Comparison of ENCODE assay signal across 13 cellular contexts in genomic region chr4:186621959-186622553, GRCh38.
DNase-seq lines count a peak whose midpoint lies in the region; ATAC-seq and TF ChIP-seq lines count a peak whose summit lies in the region.
"Had no signal": no experiment of that assay in that cellular context is flagged by ENCODE, and none has a peak within 500 bp of the region (broad histone marks: within the 10 kb centered on the region; RNA-seq: fewer than 3 reads in every experiment).

No MANE protein-coding gene starts in this region.

- ATAC-seq in left ventricle myocardium superior (peak; percentile 38), GM19452 (IDR thresholded peaks at IDR 0.05; ENCODE audit: unreplicated experiment) (no peak), HG02840 (IDR thresholded peaks at IDR 0.05; ENCODE audit: low FRiP score, unreplicated experiment) (no peak)
- ATAC-seq: GM23338 had no signal

- peaks cover 7% of the 10 kb centered on the region for H3K4me1 ChIP-seq in suprapubic skin
- H3K4me1 ChIP-seq: esophagus squamous epithelium had no signal

- DNase-seq in A172 (ENCODE audit: low spot score) = peak; percentile 86
- peak; percentile 77 for DNase-seq in GM04504 (ENCODE audit: low read depth)
- DNase-seq in amniotic stem cell (lab: John Stamatoyannopoulos, UW) = peak; percentile 81
- DNase-seq in left ventricle myocardium superior = no peak
- DNase-seq in suprapubic skin (ENCODE audit: low spot score in 2 of 2) = no peak
- no peak for DNase-seq in GF-D8 (lab: John Stamatoyannopoulos, UW)
- DNase-seq: activated CD8-positive, alpha-beta memory T cell treated with anti-CD3 and anti-CD28 coated beads, Interleukin-2, amount 50 U/mL, for 48 hours; C1 segment of cervical spinal cord; esophagus squamous epithelium; stimulated activated CD4-positive, alpha-beta T cell treated with anti-CD3 and anti-CD28 coated beads, Interleukin-4, amount 100 ng/mL, for 4 hours had no signal

- H3K4me3 ChIP-seq in suprapubic skin = no peak overlapping the region
- H3K4me3 ChIP-seq: esophagus squamous epithelium, GM23338 had no signal

- H3K9me3 ChIP-seq in suprapubic skin = no peaks in the 10 kb centered on the region
- H3K9me3 ChIP-seq: esophagus squamous epithelium had no signal

- no peaks in the 10 kb centered on the region for H3K27me3 ChIP-seq in suprapubic skin
- H3K27me3 ChIP-seq: esophagus squamous epithelium had no signal

- no peak for TF ChIP-seq EP300 in suprapubic skin (IDR thresholded peaks at IDR 0.05)

- TF ChIP-seq POLR2A in suprapubic skin (IDR thresholded peaks at IDR 0.05) = no peak

- whole genome bisulfite sequencing in suprapubic skin = 69% methylated on average over 9 of the region's 9 CpGs

- H3K27ac ChIP-seq in suprapubic skin = no peak overlapping the region
- H3K27ac ChIP-seq: esophagus squamous epithelium had no signal

- intact Hi-C loops in left ventricle myocardium superior (cut with micrococcal nuclease) = no loop called here

- TF ChIP-seq CTCF in suprapubic skin (IDR thresholded peaks at IDR 0.05) = no peak

- H3K36me3 ChIP-seq in suprapubic skin = peaks cover 26% of the 10 kb centered on the region

Comparison
In these comparisons a context has a peak if more than half of its experiments do, and no peak if none do; other contexts are left out.
1. DNase-seq: peak in A172 (single experiment), GM04504 (single experiment) and amniotic stem cell (single experiment); none in left ventricle myocardium superior (single experiment), suprapubic skin (0 of 2) and GF-D8 (single experiment).